In the genomic region with DNA sequence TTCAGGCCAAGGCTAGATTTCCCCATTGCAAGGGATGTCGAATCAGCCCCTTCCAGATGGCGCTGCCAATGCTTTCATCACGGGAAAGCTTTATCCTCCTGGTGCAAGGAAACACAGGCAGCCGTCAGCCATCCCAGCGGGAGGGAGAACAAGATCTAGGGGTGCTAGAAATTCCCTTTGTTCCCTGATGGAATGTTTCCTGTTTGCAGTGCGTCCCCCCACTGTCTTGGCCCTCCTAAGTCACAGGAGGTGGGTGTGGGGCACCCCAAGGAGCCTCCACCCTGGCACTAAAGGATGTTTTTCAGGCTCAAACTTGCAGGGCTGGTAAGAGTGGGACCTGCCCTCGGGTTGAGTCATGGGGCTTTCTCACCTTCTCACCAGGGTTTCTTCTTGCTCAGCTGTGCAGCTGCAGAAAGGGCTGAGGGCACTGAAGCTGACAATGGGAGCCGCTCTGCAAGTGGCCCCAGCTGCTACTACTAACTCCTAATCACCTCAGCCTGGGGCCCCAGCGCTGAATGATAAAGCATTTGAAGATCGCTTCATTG, we compare ENCODE assay signal across 12 cellular contexts.
DNase-seq lines count a peak whose midpoint lies in the region; ATAC-seq and TF ChIP-seq lines count a peak whose summit lies in the region.
"Had no signal": no experiment of that assay in that cellular context is flagged by ENCODE, and none has a peak within 500 bp of the region (broad histone marks: within the 10 kb centered on the region; RNA-seq: fewer than 3 reads in every experiment).

No MANE protein-coding gene starts in this region.

- H3K4me1 Mint-ChIP-seq in activated CD8-positive, alpha-beta memory T cell treated with anti-CD3 and anti-CD28 coated beads, Interleukin-2, amount 10 ng/mL, durations not matched to agents 7 days and 5 days: no peaks in the 10 kb centered on the region

- peak; percentile 77 for ATAC-seq in GM18909 (IDR thresholded peaks at IDR 0.05; ENCODE audit: poor library complexity, unreplicated experiment)
- ATAC-seq in HG03135 (IDR thresholded peaks at IDR 0.05; ENCODE audit: unreplicated experiment): peak; percentile 55
- ATAC-seq in activated CD8-positive, alpha-beta memory T cell treated with anti-CD3 and anti-CD28 coated beads, Interleukin-2, amount 10 ng/mL, durations not matched to agents 7 days and 5 days: no peak
- no peak for ATAC-seq in GM21737 (IDR thresholded peaks at IDR 0.05; ENCODE audit: unreplicated experiment)
- ATAC-seq: mucosa of descending colon had no signal

- no peak overlapping the region for H3K27ac Mint-ChIP-seq in activated CD8-positive, alpha-beta memory T cell treated with anti-CD3 and anti-CD28 coated beads, Interleukin-2, amount 10 ng/mL, durations not matched to agents 7 days and 5 days

- CTCF ChIA-PET in activated CD8-positive, alpha-beta memory T cell treated with anti-CD3 and anti-CD28 coated beads, Interleukin-2, amount 10 ng/mL, durations not matched to agents 7 days and 5 days (lab: Charles Lee): interaction anchor here (1.4 kb wide), 1 partner anchor 31 kb away, joined by 3 read pairs; no protein-coding TSS in a partner anchor

- DNase-seq in A172 (ENCODE audit: low spot score): peak; percentile 94
- DNase-seq in choroid plexus epithelial cell (ENCODE audit: low read depth): peak; percentile 61
- no peak for DNase-seq in activated CD8-positive, alpha-beta memory T cell treated with anti-CD3 and anti-CD28 coated beads, Interleukin-2, amount 10 ng/mL, durations not matched to agents 7 days and 5 days
- no peak for DNase-seq in stimulated activated CD4-positive, alpha-beta T cell treated with anti-CD3 and anti-CD28 coated beads, Interleukin-15, amount 100 ng/mL, for 24 hours
- no peak for DNase-seq in GOT3 (lab: John Stamatoyannopoulos, UW)
- DNase-seq: mucosa of descending colon, NCI-H1105 treated with DMSO at 0.1 percent for 48 hours, substantia nigra had no signal

- no peaks in the 10 kb centered on the region for H3K9me3 Mint-ChIP-seq in activated CD8-positive, alpha-beta memory T cell treated with anti-CD3 and anti-CD28 coated beads, Interleukin-2, amount 10 ng/mL, durations not matched to agents 7 days and 5 days (ENCODE audit: low read depth)

- peaks cover 3% of the 10 kb centered on the region for H3K27me3 Mint-ChIP-seq in activated CD8-positive, alpha-beta memory T cell treated with anti-CD3 and anti-CD28 coated beads, Interleukin-2, amount 10 ng/mL, durations not matched to agents 7 days and 5 days

- no peaks in the 10 kb centered on the region for H3K36me3 Mint-ChIP-seq in activated CD8-positive, alpha-beta memory T cell treated with anti-CD3 and anti-CD28 coated beads, Interleukin-2, amount 10 ng/mL, durations not matched to agents 7 days and 5 days

- no peak overlapping the region for H3K4me3 Mint-ChIP-seq in activated CD8-positive, alpha-beta memory T cell treated with anti-CD3 and anti-CD28 coated beads, Interleukin-2, amount 10 ng/mL, durations not matched to agents 7 days and 5 days

- TF ChIP-seq CTCF in choroid plexus epithelial cell (conservative IDR thresholded peaks at IDR 0.05; ENCODE audit: low read depth, low read length): no peak

- H3K4me3 ChIP-seq in choroid plexus epithelial cell (ENCODE audit: low read depth, low read length): no peak overlapping the region
- H3K4me3 ChIP-seq: mucosa of descending colon, smooth muscle cell had no signal

Comparison
In these comparisons a context has a peak if more than half of its experiments do, and no peak if none do; other contexts are left out.
1. DNase-seq: peak in A172 (single experiment) and choroid plexus epithelial cell (single experiment); none in activated CD8-positive, alpha-beta memory T cell treated with anti-CD3 and anti-CD28 coated beads, Interleukin-2, amount 10 ng/mL, durations not matched to agents 7 days and 5 days (single experiment), stimulated activated CD4-positive, alpha-beta T cell treated with anti-CD3 and anti-CD28 coated beads, Interleukin-15, amount 100 ng/mL, for 24 hours (single experiment) and GOT3 (single experiment).
2. ATAC-seq: peak in GM18909 (single experiment) and HG03135 (single experiment); none in activated CD8-positive, alpha-beta memory T cell treated with anti-CD3 and anti-CD28 coated beads, Interleukin-2, amount 10 ng/mL, durations not matched to agents 7 days and 5 days (single experiment) and GM21737 (single experiment).